In genomic region chr1:100354971-100355394, GRCh38 we compare ENCODE assay signal across 8 cellular contexts. TPM values are rescaled to one million over a fixed set of nuclear protein-coding genes. Genes with fewer than 3 reads are reported as not detected.
A peak's percentile ranks its signal among the peaks of the same experiment; 100 is the strongest.
DNase-seq lines count a peak whose midpoint lies in the region; ATAC-seq, FAIRE-seq and TF ChIP-seq lines count a peak whose summit lies in the region.

No MANE protein-coding gene starts in this region.

- in situ Hi-C loops in SK-MEL-5 (cut with HindIII; ENCODE audit: low pct_unique_long_range_greater_than_20kb, low sequenced_read_pairs), result no loop called here

- TF ChIP-seq CTCF in CD14-positive monocyte (IDR thresholded peaks at IDR 0.05) (no peak), fibroblast of lung (conservative IDR thresholded peaks at IDR 0.05 in 1 of 2, IDR thresholded peaks at IDR 0.05 in 1 of 2; ENCODE audit: low read depth in 1 of 2, low read length in 2 of 2) (no peak)

- H2AFZ ChIP-seq in fibroblast of lung (ENCODE audit: low read length), result no peak overlapping the region

- H3K4me1 ChIP-seq in fibroblast of lung (ENCODE audit: control insufficient read depth, extremely low read depth, insufficient read depth, low read length) (peaks cover 5% of the 10 kb centered on the region), small intestine (ENCODE audit: control insufficient read depth in 2 of 2, insufficient read depth in 1 of 2, low read depth in 1 of 2, low read length in 1 of 2) (peaks cover 5 to 8% of the 10 kb centered on the region in 2 donors)

- H3K9me3 ChIP-seq in fibroblast of lung (ENCODE audit: control insufficient read depth, insufficient read depth, low read depth, low read length), result no peaks in the 10 kb centered on the region
- no peaks in the 10 kb centered on the region for H3K9me3 ChIP-seq in small intestine (ENCODE audit: control insufficient read depth, low read depth)

- H3K79me2 ChIP-seq in fibroblast of lung (ENCODE audit: control insufficient read depth, insufficient read depth, low read length), result no peaks in the 10 kb centered on the region

- peaks cover 0 to 6% (median 0%) of the 10 kb centered on the region in 3 donors for H3K27me3 Mint-ChIP-seq in CD14-positive monocyte (ENCODE audit: low read depth in 3 of 3)

- H3K4me2 ChIP-seq in fibroblast of lung (ENCODE audit: extremely low read depth, insufficient read depth, low read length), result no peak overlapping the region

- peaks cover 0 to 1% (median 0%) of the 10 kb centered on the region in 7 donors for H3K9me3 Mint-ChIP-seq in CD14-positive monocyte

- H4K20me1 ChIP-seq in fibroblast of lung (ENCODE audit: control insufficient read depth, extremely low read depth, insufficient read depth, low read length), result no peaks in the 10 kb centered on the region

- ATAC-seq in HG03139 (IDR thresholded peaks at IDR 0.05; ENCODE audit: unreplicated experiment), result no peak

- peak overlapping the region in 1 of 7 donors; percentile 17 for H3K27ac Mint-ChIP-seq in CD14-positive monocyte

- no peak overlapping the region for H3K9ac ChIP-seq in fibroblast of lung (ENCODE audit: insufficient read depth, low read length)

- H3K36me3 Mint-ChIP-seq in CD14-positive monocyte, result peaks cover 15 to 19% of the 10 kb centered on the region in 2 donors

- intact Hi-C loops in CD14-positive monocyte (cut with micrococcal nuclease), result loop anchor here (5.0 to 10.0 kb wide), 2 partner anchors 88 to 90 kb away; partner anchors contain the start of gene RTCA (in 2 of the 2)

- WGBS in small intestine, 3 donors, result 45 to 52% (median 50%) methylated on average over 2 of the region's 2 CpGs

- peaks cover 75% of the 10 kb centered on the region for H3K4me1 Mint-ChIP-seq in CD14-positive monocyte

- DNase-seq in CD14-positive monocyte (ENCODE audit: low spot score), result no peak
- DNase-seq in HPDE6-E6E7 (ENCODE audit: extremely low spot score), result peak; percentile 63
- DNase-seq in SK-MEL-5 (ENCODE audit: low read depth, low spot score), result peak; percentile 63
- DNase-seq in fibroblast of lung (ENCODE audit: low read depth in 2 of 2), result peak; percentile 34 to 70
- peak; percentile 51 for DNase-seq in small intestine
- DNase-seq in HCEC 1CT, result no peak
- no peak for DNase-seq in activated CD8-positive, alpha-beta memory T cell treated with anti-CD3 and anti-CD28 coated beads, Interleukin-2, amount 50 U/mL, for 4 hours

- peak overlapping the region; percentile 17 to 32 for H3K4me3 Mint-ChIP-seq in CD14-positive monocyte

- H3K27me3 ChIP-seq in fibroblast of lung (ENCODE audit: control insufficient read depth, insufficient read depth, low read length) (no peaks in the 10 kb centered on the region), small intestine (ENCODE audit: control insufficient read depth in 2 of 2, insufficient read depth in 2 of 2, low read length in 2 of 2) (no peaks in the 10 kb centered on the region)

- FAIRE-seq in small intestine (lab: Jason Lieb, UNC), result no peak

- H3K27ac ChIP-seq in fibroblast of lung (ENCODE audit: insufficient read depth, low read length) (no peak overlapping the region), small intestine (ENCODE audit: low read depth in 1 of 2, low read length in 1 of 2) (no peak overlapping the region)

- H3K4me3 ChIP-seq in fibroblast of lung (replicated peaks in 1 of 4; ENCODE audit: control extremely low read depth in 1 of 4, insufficient read depth in 1 of 4, low read depth in 3 of 4, low read length in 4 of 4), result no peak overlapping the region
- peak overlapping the region in 1 of 2 donors; percentile 48 for H3K4me3 ChIP-seq in small intestine (ENCODE audit: low read depth in 1 of 2, low read length in 2 of 2)

- no peaks in the 10 kb centered on the region for H3K36me3 ChIP-seq in fibroblast of lung (ENCODE audit: control insufficient read depth, insufficient read depth, low read length)
- no peaks in the 10 kb centered on the region for H3K36me3 ChIP-seq in small intestine (ENCODE audit: control insufficient read depth in 2 of 2, insufficient read depth in 2 of 2, low read length in 2 of 2)

RNA-seq across cellular contexts. Expression of gene CDC14A, which starts 2.7 kb away (rescaled TPM):
- polyA plus RNA-seq in CD14-positive monocyte (1 to 10 TPM; 4.2 to 6.1 TPM), fibroblast of lung (1.4 and 2.5 TPM in 2 replicates), small intestine (10 to 100 TPM in 2 of 3 donors, 1 to 10 TPM in 1; 4.2 to 13.8 (median 11.4) TPM)
- 3.3 and 5.8 TPM in 2 replicates for total RNA-seq in SK-MEL-5 (2014; rRNA removed; shearing (Covaris generic))
- polyA plus RNA-seq in SK-MEL-5 (2015; cell fraction: cytosol; rRNA removed), result 2.3 and 5.2 TPM in 2 replicates
- 6.3 and 8.2 TPM in 2 replicates for polyA plus RNA-seq in SK-MEL-5 (2015; cell fraction: nucleus; rRNA removed)
- total RNA-seq in fibroblast of lung, result 3.3 and 3.5 TPM in 2 replicates
- 0.51 and 1.2 TPM in 2 replicates for polyA plus RNA-seq in fibroblast of lung (2012)
- 0.37 and 1.1 TPM in 2 replicates for polyA minus RNA-seq in fibroblast of lung (ENCODE audit: low replicate concordance)

Comparison
In these comparisons a context has a peak if more than half of its experiments do, and no peak if none do; other contexts are left out.
1. DNase-seq: peak in HPDE6-E6E7 (single experiment), SK-MEL-5 (single experiment), fibroblast of lung (2 of 2) and small intestine (single experiment); none in CD14-positive monocyte (single experiment), HCEC 1CT (single experiment) and activated CD8-positive, alpha-beta memory T cell treated with anti-CD3 and anti-CD28 coated beads, Interleukin-2, amount 50 U/mL, for 4 hours (single experiment).